ENCODE assay signal across 9 cellular contexts in genomic region chr4:49032440-49033161, GRCh38. TPM values are rescaled to one million over a fixed set of nuclear protein-coding genes. Genes with fewer than 3 reads are reported as not detected.
DNase-seq lines count a peak whose midpoint lies in the region; ATAC-seq and TF ChIP-seq lines count a peak whose summit lies in the region.
"Had no signal": no experiment of that assay in that cellular context is flagged by ENCODE, and none has a peak within 500 bp of the region (broad histone marks: within the 10 kb centered on the region; RNA-seq: fewer than 3 reads in every experiment).

No MANE protein-coding gene starts in this region.

- no peaks in the 10 kb centered on the region for H4K20me1 ChIP-seq in mammary epithelial cell (ENCODE audit: insufficient read depth, low read length)

- intact Hi-C loops in mammary epithelial cell (cut with micrococcal nuclease): no loop called here

- DNase-seq in EL: peak; percentile 31
- DNase-seq in NB4 (ENCODE audit: low read depth): peak; percentile 56
- peak; percentile 21 for DNase-seq in mammary epithelial cell
- DNase-seq in putamen (ENCODE audit: low spot score): peak; percentile 34
- no peak for DNase-seq in DMS79 (lab: John Stamatoyannopoulos, UW)

- TF ChIP-seq POLR2A in NB4 (IDR thresholded peaks at IDR 0.05; ENCODE audit: extremely low read depth, insufficient read length): no peak

- WGBS in mammary epithelial cell (ENCODE audit: low coverage, missing lambda C conversion rate): 36% methylated on average over 11 of the region's 11 CpGs

- in situ Hi-C loops in mammary epithelial cell (cut with MboI; ENCODE audit: low sequenced_read_pairs in 2 of 2): no loop called here

- BruUV-seq in mammary epithelial cell (replicated peaks; lab: Mats Ljungman, UMichigan): no TSS peak

- no peaks in the 10 kb centered on the region for H3K9me3 ChIP-seq in mammary epithelial cell (replicated peaks; ENCODE audit: insufficient read depth, low read length)

- ATAC-seq in GM19023 (IDR thresholded peaks at IDR 0.05; ENCODE audit: unreplicated experiment) (no peak), GM21381 (IDR thresholded peaks at IDR 0.05; ENCODE audit: unreplicated experiment) (no peak)

- H3K4me3 ChIP-seq in NB4 (ENCODE audit: low read depth, low read length): no peak overlapping the region
- H3K4me3 ChIP-seq in mammary epithelial cell (replicated peaks in 1 of 3; ENCODE audit: insufficient read depth in 1 of 3, low read depth in 2 of 3, low read length in 3 of 3): no peak overlapping the region

- H3K27me3 ChIP-seq in mammary epithelial cell (ENCODE audit: insufficient read depth, low read length): peaks cover 4% of the 10 kb centered on the region

- H3K9ac ChIP-seq in mammary epithelial cell (ENCODE audit: insufficient read depth, low read length): no peak overlapping the region

- CTCF ChIA-PET in mammary epithelial cell (lab: Charles Lee; ENCODE audit: low non-redundant PET): no interaction called here

- dilution Hi-C loops in mammary epithelial cell (cut with HindIII; ENCODE audit: low sequenced_read_pairs): no loop called here

- H3K36me3 ChIP-seq in mammary epithelial cell (ENCODE audit: insufficient read depth, low read length): no peaks in the 10 kb centered on the region

- H3K79me2 ChIP-seq in mammary epithelial cell (ENCODE audit: insufficient read depth, low read length): no peaks in the 10 kb centered on the region

- H2AFZ ChIP-seq in mammary epithelial cell (ENCODE audit: low read depth, low read length): no peak overlapping the region

- peak; percentile 88 for TF ChIP-seq CTCF in 22Rv1 (IDR thresholded peaks at IDR 0.05)
- TF ChIP-seq CTCF in NB4 (IDR thresholded peaks at IDR 0.05; ENCODE audit: low read depth, low read length): peak; percentile 81
- peak; percentile 65 to 72 for TF ChIP-seq CTCF in mammary epithelial cell (conservative IDR thresholded peaks at IDR 0.05 in 1 of 2, IDR thresholded peaks at IDR 0.05 in 1 of 2; ENCODE audit: extremely low read depth in 1 of 2, insufficient read depth in 1 of 2, low read depth in 1 of 2, low read length in 2 of 2)

- no peaks in the 10 kb centered on the region for H3K4me1 ChIP-seq in mammary epithelial cell (ENCODE audit: insufficient read depth, low read length)

- no peak overlapping the region for H3K27ac ChIP-seq in 22Rv1
- no peak overlapping the region for H3K27ac ChIP-seq in mammary epithelial cell (ENCODE audit: insufficient read depth, low read depth, low read length)

- H3K4me2 ChIP-seq in mammary epithelial cell (ENCODE audit: insufficient read depth, low read depth, low read length): no peak overlapping the region

RNA-seq across cellular contexts. Expression of gene CWH43, which starts 46.5 kb away (rescaled TPM):
- 1 to 10 TPM in 1 of 2 donors, under 1 TPM in 1; 0.50 to 1.5 TPM for total RNA-seq in mammary epithelial cell
- polyA plus RNA-seq in mammary epithelial cell: 0.61 TPM
- not detected for polyA minus RNA-seq in mammary epithelial cell
- total RNA-seq: glomerular endothelial cell had no signal
